7 cellular contexts compared by ENCODE assay signal in the genomic region with DNA sequence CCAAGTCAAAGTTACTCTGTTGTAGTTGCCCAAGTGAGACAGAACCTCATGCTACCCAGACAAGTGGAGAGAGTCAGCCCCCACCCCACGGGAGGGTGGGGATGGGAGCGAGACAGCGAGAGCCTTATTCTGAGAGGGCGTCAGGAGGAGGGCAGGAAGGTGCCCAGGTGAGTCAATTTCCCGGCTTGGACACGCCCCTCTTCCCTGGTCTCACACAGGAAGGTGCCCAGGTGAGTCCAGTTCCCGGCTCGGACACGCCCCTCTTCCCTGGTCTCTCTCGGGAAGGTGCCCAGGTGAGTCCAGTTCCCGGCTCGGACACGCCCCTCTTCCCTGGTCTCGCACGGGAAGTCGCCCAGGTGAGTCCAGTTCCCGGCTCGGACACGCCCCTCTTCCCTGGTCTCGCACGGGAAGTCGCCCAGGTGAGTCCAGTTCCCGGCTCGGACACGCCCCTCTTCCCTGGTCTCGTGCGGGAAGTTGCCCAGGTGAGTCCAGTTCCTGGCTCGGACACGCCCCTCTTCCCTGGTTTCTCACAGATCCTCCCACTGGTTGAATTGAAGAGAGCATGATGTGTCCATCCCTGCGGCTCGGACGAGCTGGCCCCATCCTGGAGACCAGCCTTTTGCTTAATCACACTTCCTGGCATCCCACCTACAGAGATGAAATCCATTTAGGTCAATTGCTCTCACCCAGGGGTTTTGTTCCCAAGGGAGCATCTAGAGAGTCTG. TPM values are rescaled to one million over a fixed set of nuclear protein-coding genes. Genes with fewer than 3 reads are reported as not detected.
"Had no signal": no experiment of that assay in that cellular context is flagged by ENCODE, and none has a peak within 500 bp of the region (broad histone marks: within the 10 kb centered on the region; RNA-seq: fewer than 3 reads in every experiment).

No MANE protein-coding gene starts in this region.

RNA-seq across cellular contexts. Expression of gene KCNQ2, which starts 7.4 kb away (rescaled TPM):
- total RNA-seq: activated CD4-positive, alpha-beta T cell treated with anti-CD3 and anti-CD28 coated beads for 36 hours; activated CD8-positive, alpha-beta T cell treated with anti-CD3 and anti-CD28 coated beads, Interleukin-2, amount 10 ng/mL, durations not matched to agents 7 days and 5 days; activated T-helper 2 cell treated with anti-CD3 and anti-CD28 coated beads, Interferon-gamma antibody, Interleukin-2, Interleukin-4, amounts not matched to agents 10 μg/mL and 5 μg/mL and 100 μg/mL, durations not matched to agents 14 hours and 24 hours and 36 hours; ascending aorta; breast epithelium; LHCN-M2; SJCRH30 had no signal

RNA-seq across cellular contexts. Expression of gene EEF1A2, which starts 19.0 kb away (rescaled TPM):
- total RNA-seq: activated CD8-positive, alpha-beta T cell treated with anti-CD3 and anti-CD28 coated beads, Interleukin-2, amount 10 ng/mL, durations not matched to agents 7 days and 5 days had no signal

RNA-seq across cellular contexts. Expression of gene PTK6, which starts 57.3 kb away (rescaled TPM):
- total RNA-seq: ascending aorta had no signal
